ENCODE assay signal across 20 cellular contexts in the genomic region with DNA sequence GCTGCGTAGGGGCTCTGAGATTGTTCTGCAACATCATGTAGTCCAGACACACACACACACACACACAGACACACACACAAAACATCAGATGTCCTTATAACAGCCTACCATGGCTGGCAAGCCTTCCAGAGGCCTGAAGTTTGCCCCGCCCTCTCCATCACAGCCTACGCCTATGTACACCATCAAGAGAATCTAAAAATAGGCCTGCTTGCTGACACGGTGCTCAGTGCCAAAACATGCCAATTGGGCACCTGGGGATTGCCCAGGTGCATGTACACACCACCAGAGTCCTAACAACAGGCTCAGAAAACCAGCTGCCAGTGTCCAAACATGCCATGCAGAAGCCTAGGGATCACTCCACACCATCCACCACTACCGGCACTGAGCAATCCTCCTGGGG.
"Had no signal": no experiment of that assay in that cellular context is flagged by ENCODE, and none has a peak within 500 bp of the region (broad histone marks: within the 10 kb centered on the region; RNA-seq: fewer than 3 reads in every experiment).

No MANE protein-coding gene starts in this region.

- ATAC-seq: activated CD4-positive, CD25-positive, alpha-beta regulatory T cell treated with anti-CD3 and anti-CD28 coated beads, Interleukin-2, amount 50 U/mL, for 24 hours; activated CD8-positive, alpha-beta T cell treated with anti-CD3 and anti-CD28 coated beads for 36 hours; activated T-cell treated with anti-CD3 and anti-CD28 coated beads, Interleukin-2, amount 50 U/mL, for 72 hours; SK-N-SH treated with all-trans-retinoic acid at 6 μM for 48 hours had no signal

- DNase-seq: activated CD4-positive, alpha-beta T cell treated with anti-CD3 and anti-CD28 coated beads for 4 hours; activated CD8-positive, alpha-beta memory T cell treated with anti-CD3 and anti-CD28 coated beads, Interleukin-2, amount 50 U/mL, for 4 hours; activated CD8-positive, alpha-beta T cell treated with anti-CD3 and anti-CD28 coated beads for 36 hours; activated gamma-delta T cell treated with Interleukin-2 at 50 U/mL for 16 hours; activated naive CD4-positive, alpha-beta T cell treated with anti-CD3 and anti-CD28 coated beads, Interleukin-2, amount 10 ng/mL, durations not matched to agents 7 days and 5 days; activated naive CD8-positive, alpha-beta T cell treated with anti-CD3 and anti-CD28 coated beads for 36 hours; activated T-cell treated with anti-CD3 and anti-CD28 coated beads, Interleukin-2, amount 50 U/mL, for 72 hours; caudate nucleus; NCI-H1105 treated with DMSO at 0.1 percent for 48 hours; NCI-H1436 treated with DMSO at 0.1 percent for 48 hours; NCI-H187; NCI-H226; NCI-H526; NCI-H82; Peyer's patch; SHP77; SW 1271 had no signal

- H3K27me3 ChIP-seq: Peyer's patch, SJSA1 had no signal

- H3K4me1 ChIP-seq: Peyer's patch, SJSA1 had no signal

- H3K4me3 ChIP-seq: Peyer's patch, SJSA1 had no signal

- H3K9me3 ChIP-seq: Peyer's patch had no signal

- H3K27ac ChIP-seq: Peyer's patch, SJSA1 had no signal

- H3K36me3 ChIP-seq: Peyer's patch, SJSA1 had no signal
